In genomic region chr11:67620621-67621020, GRCh38 we compare ENCODE assay signal across 13 cellular contexts. TPM values are rescaled to one million over a fixed set of nuclear protein-coding genes. Genes with fewer than 3 reads are reported as not detected.
"Had no signal": no experiment of that assay in that cellular context is flagged by ENCODE, and none has a peak within 500 bp of the region (broad histone marks: within the 10 kb centered on the region; RNA-seq: fewer than 3 reads in every experiment).

No MANE protein-coding gene starts in this region.

RNA-seq across cellular contexts. Expression of gene TBX10, which starts 18.9 kb away (rescaled TPM):
- total RNA-seq: activated T-helper 2 cell treated with anti-CD3 and anti-CD28 coated beads, Interferon-gamma antibody, Interleukin-2, Interleukin-4, amounts not matched to agents 10 μg/mL and 5 μg/mL and 100 μg/mL, durations not matched to agents 14 hours and 24 hours and 36 hours; adrenal gland; kidney epithelial cell; mesenteric fat pad; myocyte; occipital lobe; pulmonary artery endothelial cell; sciatic nerve; subcutaneous adipose tissue; T-helper 17 cell; tibial nerve had no signal
- polyA plus RNA-seq: adrenal gland, esophagus had no signal

RNA-seq across cellular contexts. Expression of gene ACY3, which starts 29.9 kb away (rescaled TPM):
- total RNA-seq: adrenal gland, left ventricle myocardium superior, mesenteric fat pad, pulmonary artery endothelial cell, subcutaneous adipose tissue had no signal
